In the genomic region with DNA sequence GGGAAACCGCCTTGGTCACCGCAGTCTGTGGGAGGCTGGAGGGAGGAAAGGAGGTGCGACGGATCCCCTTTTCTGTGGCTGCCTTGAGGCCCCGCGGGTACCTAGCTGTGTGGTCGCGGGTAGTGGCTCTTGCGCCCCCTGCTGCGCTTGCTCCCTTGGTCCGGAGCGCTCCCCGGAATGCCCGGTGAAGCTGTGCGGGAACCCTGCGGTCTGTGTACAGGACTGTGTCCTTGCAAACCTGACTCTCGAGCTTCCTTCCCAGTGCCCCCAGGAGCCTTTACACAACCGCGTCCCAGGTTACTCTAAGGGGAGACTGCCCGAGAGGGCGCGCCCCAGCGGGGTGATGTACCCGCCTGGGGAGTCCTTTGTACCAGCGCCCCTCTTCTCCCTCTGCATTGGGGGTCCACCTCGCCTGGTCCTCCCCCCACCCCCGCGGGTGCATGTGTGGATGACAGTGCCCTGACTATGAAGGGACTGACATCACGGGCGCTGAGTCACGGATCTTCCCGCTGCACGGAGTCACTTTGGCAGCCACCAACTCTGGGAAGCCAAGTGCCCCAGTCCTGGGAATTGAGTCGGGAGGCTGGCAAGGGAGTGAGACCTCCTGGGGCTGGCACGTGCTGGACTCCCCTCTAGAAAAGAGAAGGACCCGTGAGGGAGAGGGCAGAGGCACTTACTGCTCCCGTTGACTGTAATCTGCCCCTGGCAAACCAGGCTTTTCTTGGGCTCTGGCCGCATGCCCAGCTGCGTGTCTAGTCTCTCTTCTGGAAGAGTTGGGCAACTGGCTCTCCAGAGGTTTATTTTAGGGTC, we compare ENCODE assay signal across 8 cellular contexts. TPM values are rescaled to one million over a fixed set of nuclear protein-coding genes. Genes with fewer than 3 reads are reported as not detected.
DNase-seq lines count a peak whose midpoint lies in the region; ATAC-seq, FAIRE-seq and TF ChIP-seq lines count a peak whose summit lies in the region.

No MANE protein-coding gene starts in this region.

- peak overlapping the region; percentile 92 for H3K4me3 ChIP-seq in MM.1S (ENCODE audit: low read length)
- H3K4me3 ChIP-seq in endothelial cell of umbilical vein (replicated peaks in 1 of 3; ENCODE audit: insufficient read depth in 1 of 3, low read depth in 1 of 3, low read length in 3 of 3), result peak overlapping the region; percentile 6 to 49 (median 36)
- H3K4me3 ChIP-seq in mononuclear cell (ENCODE audit: low read length), result peak overlapping the region; percentile 89

- H3K9me3 ChIP-seq in MM.1S (replicated peaks; ENCODE audit: insufficient read depth, low read length) (no peaks in the 10 kb centered on the region), endothelial cell of umbilical vein (replicated peaks; ENCODE audit: control insufficient read depth, insufficient read depth, low read length) (no peaks in the 10 kb centered on the region), mononuclear cell (ENCODE audit: low read depth, low read length) (no peaks in the 10 kb centered on the region)

- peak; percentile 59 for TF ChIP-seq CTCF in AG09319 (IDR thresholded peaks at IDR 0.05; ENCODE audit: low read depth, low read length)
- peak; percentile 69 for TF ChIP-seq CTCF in MM.1S (IDR thresholded peaks at IDR 0.05; ENCODE audit: low read length)
- peak; percentile 56 to 71 for TF ChIP-seq CTCF in endothelial cell of umbilical vein (IDR thresholded peaks at IDR 0.05; ENCODE audit: extremely low read depth in 1 of 2, insufficient read depth in 1 of 2, low read depth in 1 of 2, low read length in 2 of 2)

- H3K4me1 Mint-ChIP-seq in stimulated activated naive B cell treated with anti-CD40 and anti-IgM and Interleukin-4, amounts not matched to agents 10 μg/mL and 1 μg/mL and 100 μg/mL, for 72 hours, result peaks cover 54 to 78% of the 10 kb centered on the region in 2 donors

- CTCF ChIA-PET in endothelial cell of umbilical vein (lab: Charles Lee), result interaction anchor here (0.7 to 3.2 kb wide), 17 partner anchors 15 to 141 kb away, joined by 3 to 20 read pairs (median 5); no protein-coding TSS in a partner anchor

- DNase-seq in AG09319 (ENCODE audit: extremely low read depth, low read depth), result peak; percentile 19
- peak; percentile 77 for DNase-seq in MM.1S
- peak; percentile 71 to 78 for DNase-seq in activated CD4-positive, alpha-beta T cell treated with anti-CD3 and anti-CD28 coated beads, Interleukin-2, amount 50 U/mL, for 48 hours
- peak; percentile 69 for DNase-seq in endothelial cell of umbilical vein (ENCODE audit: low read depth, low spot score)
- peak; percentile 29 for DNase-seq in stimulated activated naive B cell treated with anti-CD40 and anti-IgM and Interleukin-4, amounts not matched to agents 10 μg/mL and 1 μg/mL and 100 μg/mL, for 72 hours

- TSS peak; percentile 16 for BruUV-seq in endothelial cell of umbilical vein (replicated peaks; lab: Mats Ljungman, UMichigan)

- peaks cover 84% of the 10 kb centered on the region for H3F3A ChIP-seq in MM.1S (ENCODE audit: insufficient read depth, low read length)

- H3K9ac ChIP-seq in MM.1S (ENCODE audit: low read length) (peak overlapping the region; percentile 94), endothelial cell of umbilical vein (replicated peaks; ENCODE audit: extremely low read depth, insufficient read depth, low read length) (peak overlapping the region; percentile 48)

- H3K36me3 ChIP-seq in MM.1S (replicated peaks; ENCODE audit: insufficient read depth, low read length) (no peaks in the 10 kb centered on the region), endothelial cell of umbilical vein (ENCODE audit: control insufficient read depth in 2 of 2, extremely low read depth in 1 of 2, insufficient read depth in 2 of 2, low read length in 2 of 2) (no peaks in the 10 kb centered on the region)

- H3K9me2 ChIP-seq in MM.1S (replicated peaks; ENCODE audit: insufficient read depth, low read length), result no peaks in the 10 kb centered on the region

- TF ChIP-seq POLR2A in endothelial cell of umbilical vein (IDR thresholded peaks at IDR 0.05; ENCODE audit: low read depth, low read length), result no peak

- H4K20me1 ChIP-seq in MM.1S (ENCODE audit: insufficient read depth, low read length) (no peaks in the 10 kb centered on the region), endothelial cell of umbilical vein (replicated peaks; ENCODE audit: control insufficient read depth, extremely low read depth, insufficient read depth, low read length) (no peaks in the 10 kb centered on the region)

- H3K4me1 ChIP-seq in MM.1S (ENCODE audit: low read length) (peaks cover 68% of the 10 kb centered on the region), endothelial cell of umbilical vein (ENCODE audit: control insufficient read depth, extremely low read depth, insufficient read depth, low read length) (peaks cover 12% of the 10 kb centered on the region), mononuclear cell (ENCODE audit: insufficient read depth, low read length) (peaks cover 88% of the 10 kb centered on the region)

- POLR2A ChIA-PET in endothelial cell of umbilical vein (lab: Charles Lee), result interaction anchor here (1.7 kb wide), 1 partner anchor 14 kb away, joined by 6 read pairs; no protein-coding TSS in a partner anchor

- intact Hi-C loops in endothelial cell of umbilical vein (cut with micrococcal nuclease), result loop anchor here (1.0 to 2.0 kb wide), 5 partner anchors 13 to 140 kb away; no protein-coding TSS in a partner anchor

- H2AFZ ChIP-seq in MM.1S (ENCODE audit: low read length) (0 out of 2 replicates have a peak overlapping the region, but pooled peaks have one; percentile 11), endothelial cell of umbilical vein (ENCODE audit: low read depth, low read length) (peak overlapping the region; percentile 71)

- ATAC-seq in GM18517 (IDR thresholded peaks at IDR 0.05; ENCODE audit: unreplicated experiment) (peak; percentile 4), GM19035 (IDR thresholded peaks at IDR 0.05; ENCODE audit: unreplicated experiment) (no peak)
- peak in 1 of 2 donors; percentile 10 for ATAC-seq in stimulated activated naive B cell treated with anti-CD40 and anti-IgM and Interleukin-4, amounts not matched to agents 10 μg/mL and 1 μg/mL and 100 μg/mL, for 72 hours (replicated peaks)

- H3K27me3 ChIP-seq in MM.1S (replicated peaks; ENCODE audit: insufficient read depth, low read length) (no peaks in the 10 kb centered on the region), endothelial cell of umbilical vein (ENCODE audit: control insufficient read depth in 2 of 2, insufficient read depth in 2 of 2, low read length in 2 of 2) (no peaks in the 10 kb centered on the region), mononuclear cell (ENCODE audit: insufficient read depth, low read length) (no peaks in the 10 kb centered on the region)

- dilution Hi-C loops in endothelial cell of umbilical vein (cut with MboI; ENCODE audit: extremely low pct_ligation_motif_present, low sequenced_read_pairs), result no loop called here

- H3K36me3 Mint-ChIP-seq in stimulated activated naive B cell treated with anti-CD40 and anti-IgM and Interleukin-4, amounts not matched to agents 10 μg/mL and 1 μg/mL and 100 μg/mL, for 72 hours, result no peaks in the 10 kb centered on the region

- H3K27ac ChIP-seq in MM.1S (ENCODE audit: low read length) (peak overlapping the region; percentile 92), endothelial cell of umbilical vein (ENCODE audit: insufficient read depth, low read depth, low read length) (no peak overlapping the region)

- H3K79me2 ChIP-seq in MM.1S (ENCODE audit: low read length), result peaks cover 56% of the 10 kb centered on the region
- no peaks in the 10 kb centered on the region for H3K79me2 ChIP-seq in endothelial cell of umbilical vein (ENCODE audit: control insufficient read depth, insufficient read depth, low read length)

- peak overlapping the region; percentile 81 to 83 for H3K4me3 Mint-ChIP-seq in stimulated activated naive B cell treated with anti-CD40 and anti-IgM and Interleukin-4, amounts not matched to agents 10 μg/mL and 1 μg/mL and 100 μg/mL, for 72 hours

- no peaks in the 10 kb centered on the region for H3K9me3 Mint-ChIP-seq in stimulated activated naive B cell treated with anti-CD40 and anti-IgM and Interleukin-4, amounts not matched to agents 10 μg/mL and 1 μg/mL and 100 μg/mL, for 72 hours

- H3K27me3 Mint-ChIP-seq in stimulated activated naive B cell treated with anti-CD40 and anti-IgM and Interleukin-4, amounts not matched to agents 10 μg/mL and 1 μg/mL and 100 μg/mL, for 72 hours, result peaks cover 0 to 11% of the 10 kb centered on the region in 2 donors

- H3K27ac Mint-ChIP-seq in stimulated activated naive B cell treated with anti-CD40 and anti-IgM and Interleukin-4, amounts not matched to agents 10 μg/mL and 1 μg/mL and 100 μg/mL, for 72 hours, result peak overlapping the region; percentile 85

- FAIRE-seq in endothelial cell of umbilical vein (lab: Jason Lieb, UNC), result no peak

- peak overlapping the region; percentile 86 for H3K4me2 ChIP-seq in MM.1S (ENCODE audit: low read depth, low read length)
- H3K4me2 ChIP-seq in endothelial cell of umbilical vein (ENCODE audit: insufficient read depth, low read length), result peak overlapping the region; percentile 58

- H3K9me1 ChIP-seq in endothelial cell of umbilical vein (replicated peaks; ENCODE audit: control insufficient read depth, extremely low read depth, insufficient read depth, low read length), result no peaks in the 10 kb centered on the region

TF ChIP-seq in endothelial cell of umbilical vein, 7 proteins besides CTCF, POLR2A, EP300 and RAD21:
- TF ChIP-seq FOS (IDR thresholded peaks at IDR 0.05; ENCODE audit: borderline replicate concordance, insufficient read depth, low read length), result peak; percentile 28
- TF ChIP-seq, protein P1, sequence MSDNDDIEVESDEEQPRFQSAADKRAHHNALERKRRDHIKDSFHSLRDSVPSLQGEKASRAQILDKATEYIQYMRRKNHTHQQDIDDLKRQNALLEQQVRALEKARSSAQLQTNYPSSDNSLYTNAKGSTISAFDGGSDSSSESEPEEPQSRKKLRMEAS (IDR thresholded peaks at IDR 0.05; ENCODE audit: insufficient read depth, insufficient read length), result no peak

RNA-seq across cellular contexts. Expression of a gene that starts 0.8 kb away (rescaled TPM):
- 3.3 and 4.8 TPM in 2 replicates for total RNA-seq in endothelial cell of umbilical vein
- polyA plus RNA-seq in endothelial cell of umbilical vein, result 4.2 and 5.1 TPM in 2 replicates
- polyA plus RNA-seq in endothelial cell of umbilical vein (2011; cell fraction: cytosol; rRNA removed), result 2.8 and 3.4 TPM in 2 replicates
- 2.1 and 3.4 TPM in 2 replicates for polyA plus RNA-seq in endothelial cell of umbilical vein (2011; cell fraction: nucleus; rRNA removed)
- 2.1 and 2.6 TPM in 2 replicates for polyA plus RNA-seq in endothelial cell of umbilical vein (2012)
- 16.2 and 17.7 TPM in 2 replicates for polyA minus RNA-seq in endothelial cell of umbilical vein
- 4.4 TPM for polyA minus RNA-seq in endothelial cell of umbilical vein (2011; cell fraction: cytosol; rRNA and poly(A)+ RNA removed)
- polyA minus RNA-seq in endothelial cell of umbilical vein (2011; cell fraction: nucleus; rRNA and poly(A)+ RNA removed), result 1.9 and 2.8 TPM in 2 replicates
- 29.2 TPM for total RNA-seq in mononuclear cell

Comparison
In these comparisons a context has a peak if more than half of its experiments do, and no peak if none do; other contexts are left out.
1. DNase-seq: peak in every context shown above with its lines; median percentile 77 in MM.1S; 74 in activated CD4-positive, alpha-beta T cell treated with anti-CD3 and anti-CD28 coated beads, Interleukin-2, amount 50 U/mL, for 48 hours; 69 in endothelial cell of umbilical vein; 29 in stimulated activated naive B cell treated with anti-CD40 and anti-IgM and Interleukin-4, amounts not matched to agents 10 μg/mL and 1 μg/mL and 100 μg/mL, for 72 hours; 19 in AG09319.
2. H3K4me3 ChIP-seq: peak in every context shown above with its lines; median percentile 92 in MM.1S; 89 in mononuclear cell; 36 in endothelial cell of umbilical vein.